12 cellular contexts compared by ENCODE assay signal in the genomic region with DNA sequence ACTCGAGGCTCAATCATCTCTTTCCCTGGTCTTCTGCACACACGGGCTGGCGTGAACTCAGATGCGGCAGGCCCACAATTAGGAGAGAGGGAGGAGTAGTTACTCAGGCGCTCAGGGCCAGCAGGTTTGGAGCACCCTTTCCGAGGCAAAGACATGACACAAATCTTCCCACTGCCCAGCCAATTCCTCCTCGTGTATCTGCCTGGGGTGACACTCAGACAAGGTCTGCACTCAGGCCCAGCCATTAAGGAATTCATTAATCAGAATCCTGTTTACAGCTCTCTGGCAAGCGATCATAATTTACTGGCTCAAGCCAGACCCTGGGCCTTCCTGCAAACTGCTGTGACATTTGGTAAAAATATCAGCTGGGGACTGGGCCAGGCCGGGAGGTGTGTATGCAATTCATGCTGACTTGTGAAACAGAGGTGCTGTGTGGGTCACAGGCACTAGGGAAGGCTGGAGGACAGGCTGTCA.
DNase-seq lines count a peak whose midpoint lies in the region; ATAC-seq and TF ChIP-seq lines count a peak whose summit lies in the region.
"Had no signal": no experiment of that assay in that cellular context is flagged by ENCODE, and none has a peak within 500 bp of the region (broad histone marks: within the 10 kb centered on the region; RNA-seq: fewer than 3 reads in every experiment).

No MANE protein-coding gene starts in this region.

- H3K36me3 ChIP-seq in esophagus muscularis mucosa (no peaks in the 10 kb centered on the region), thyroid gland (no peaks in the 10 kb centered on the region)
- H3K36me3 ChIP-seq: HAP-1 had no signal

- H3K4me3 ChIP-seq in esophagus muscularis mucosa (no peak overlapping the region), thyroid gland (replicated peaks in 1 of 3) (no peak overlapping the region)
- H3K4me3 ChIP-seq: HAP-1 had no signal

- TF ChIP-seq POLR2A in esophagus muscularis mucosa (IDR thresholded peaks at IDR 0.05; ENCODE audit: low read depth) (no peak), thyroid gland (IDR thresholded peaks at IDR 0.05) (no peak)

- H3K27ac ChIP-seq in esophagus muscularis mucosa (replicated peaks in 1 of 4) (peak overlapping the region; percentile 67 to 75 (median 70)), thyroid gland (peak overlapping the region; percentile 56 to 89 (median 74))

- H3K4me1 ChIP-seq in esophagus muscularis mucosa (peaks cover 30 to 40% (median 37%) of the 10 kb centered on the region in 4 donors), thyroid gland (peaks cover 30 to 37% of the 10 kb centered on the region in 2 donors)
- H3K4me1 ChIP-seq: HAP-1 had no signal

- WGBS in esophagus muscularis mucosa, result 25% methylated on average over 9 of the region's 9 CpGs
- 8 to 12% methylated on average over 9 of the region's 9 CpGs for WGBS in thyroid gland, 2 donors

- TF ChIP-seq CTCF in esophagus muscularis mucosa (IDR thresholded peaks at IDR 0.05) (no peak), thyroid gland (IDR thresholded peaks at IDR 0.05) (no peak)

- intact Hi-C loops in esophagus muscularis mucosa (cut with DNase I) (no loop called here), thyroid gland (cut with DNase I) (no loop called here)

- ATAC-seq in SK-N-SH treated with all-trans-retinoic acid at 6 μM for 48 hours (peak; percentile 54; the same call in 2 of the 3 replicates), HG03097 (IDR thresholded peaks at IDR 0.05; ENCODE audit: low FRiP score, unreplicated experiment) (no peak)
- ATAC-seq: CD8-positive, alpha-beta T cell; stimulated activated naive B cell treated with anti-CD40 and anti-IgM and Interleukin-4, amounts not matched to agents 10 μg/mL and 1 μg/mL and 100 μg/mL, for 72 hours had no signal

- H3K27me3 ChIP-seq in esophagus muscularis mucosa (no peaks in the 10 kb centered on the region), thyroid gland (no peaks in the 10 kb centered on the region)

- H3K9me3 ChIP-seq in esophagus muscularis mucosa, result no peaks in the 10 kb centered on the region
- no peaks in the 10 kb centered on the region for H3K9me3 ChIP-seq in thyroid gland
- H3K9me3 ChIP-seq: HAP-1 had no signal

- TF ChIP-seq EP300 in esophagus muscularis mucosa (IDR thresholded peaks at IDR 0.05), result no peak

- DNase-seq in esophagus muscularis mucosa (ENCODE audit: extremely low spot score) (no peak), mesenteric fat pad (ENCODE audit: low spot score) (peak; percentile 87), thyroid gland (peak; percentile 91), COLO668 (lab: John Stamatoyannopoulos, UW; ENCODE audit: unreplicated experiment) (no peak), iPS-NIHi11 (ENCODE audit: low spot score) (no peak)
- DNase-seq: CD8-positive, alpha-beta T cell; NCI-H1436; NCI-H774; stimulated activated naive B cell treated with anti-CD40 and anti-IgM and Interleukin-4, amounts not matched to agents 10 μg/mL and 1 μg/mL and 100 μg/mL, for 72 hours had no signal

TF ChIP-seq in SK-N-SH treated with all-trans-retinoic acid at 6 μM for 48 hours, 23 proteins besides CTCF, POLR2A, EP300 and RAD21:
- TF ChIP-seq TCF4 (CRISPR knock-in tag; IDR thresholded peaks at IDR 0.05; ENCODE audit: borderline replicate concordance), result no peak
- TF ChIP-seq TOX (CRISPR knock-in tag; IDR thresholded peaks at IDR 0.05; ENCODE audit: borderline replicate concordance), result no peak
- TF ChIP-seq, protein P1, sequence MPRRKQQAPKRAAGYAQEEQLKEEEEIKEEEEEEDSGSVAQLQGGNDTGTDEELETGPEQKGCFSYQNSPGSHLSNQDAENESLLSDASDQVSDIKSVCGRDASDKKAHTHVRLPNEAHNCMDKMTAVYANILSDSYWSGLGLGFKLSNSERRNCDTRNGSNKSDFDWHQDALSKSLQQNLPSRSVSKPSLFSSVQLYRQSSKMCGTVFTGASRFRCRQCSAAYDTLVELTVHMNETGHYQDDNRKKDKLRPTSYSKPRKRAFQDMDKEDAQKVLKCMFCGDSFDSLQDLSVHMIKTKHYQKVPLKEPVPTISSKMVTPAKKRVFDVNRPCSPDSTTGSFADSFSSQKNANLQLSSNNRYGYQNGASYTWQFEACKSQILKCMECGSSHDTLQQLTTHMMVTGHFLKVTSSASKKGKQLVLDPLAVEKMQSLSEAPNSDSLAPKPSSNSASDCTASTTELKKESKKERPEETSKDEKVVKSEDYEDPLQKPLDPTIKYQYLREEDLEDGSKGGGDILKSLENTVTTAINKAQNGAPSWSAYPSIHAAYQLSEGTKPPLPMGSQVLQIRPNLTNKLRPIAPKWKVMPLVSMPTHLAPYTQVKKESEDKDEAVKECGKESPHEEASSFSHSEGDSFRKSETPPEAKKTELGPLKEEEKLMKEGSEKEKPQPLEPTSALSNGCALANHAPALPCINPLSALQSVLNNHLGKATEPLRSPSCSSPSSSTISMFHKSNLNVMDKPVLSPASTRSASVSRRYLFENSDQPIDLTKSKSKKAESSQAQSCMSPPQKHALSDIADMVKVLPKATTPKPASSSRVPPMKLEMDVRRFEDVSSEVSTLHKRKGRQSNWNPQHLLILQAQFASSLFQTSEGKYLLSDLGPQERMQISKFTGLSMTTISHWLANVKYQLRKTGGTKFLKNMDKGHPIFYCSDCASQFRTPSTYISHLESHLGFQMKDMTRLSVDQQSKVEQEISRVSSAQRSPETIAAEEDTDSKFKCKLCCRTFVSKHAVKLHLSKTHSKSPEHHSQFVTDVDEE (CRISPR knock-in tag; IDR thresholded peaks at IDR 0.05), result peak; percentile 60; the same call in 1 of the 2 replicates
TF ChIP-seq in SK-N-SH treated with all-trans-retinoic acid at 6 μM for 48 hours: peak in this region for 1.

Comparison
In these comparisons a context has a peak if more than half of its experiments do, and no peak if none do; other contexts are left out.
1. DNase-seq: peak in mesenteric fat pad (single experiment) and thyroid gland (2 of 2); none in esophagus muscularis mucosa (single experiment), COLO668 (single experiment) and iPS-NIHi11 (single experiment).